ENCODE assay signal across 13 cellular contexts in genomic region chr5:63959177-63959982, GRCh38. TPM values are rescaled to one million over a fixed set of nuclear protein-coding genes. Genes with fewer than 3 reads are reported as not detected.
DNase-seq lines count a peak whose midpoint lies in the region; ATAC-seq, FAIRE-seq and TF ChIP-seq lines count a peak whose summit lies in the region.
"Had no signal": no experiment of that assay in that cellular context is flagged by ENCODE, and none has a peak within 500 bp of the region (broad histone marks: within the 10 kb centered on the region; RNA-seq: fewer than 3 reads in every experiment).

No MANE protein-coding gene starts in this region.

- no peaks in the 10 kb centered on the region for H3K4me1 Mint-ChIP-seq in stimulated activated naive B cell treated with anti-CD40 and anti-IgM and Interleukin-4, amounts not matched to agents 10 μg/mL and 1 μg/mL and 100 μg/mL, for 72 hours
- H3K4me1 Mint-ChIP-seq in CD4-positive, alpha-beta memory T cell: no peaks in the 10 kb centered on the region

- peaks cover 5 to 19% of the 10 kb centered on the region in 2 donors for H3K36me3 Mint-ChIP-seq in stimulated activated naive B cell treated with anti-CD40 and anti-IgM and Interleukin-4, amounts not matched to agents 10 μg/mL and 1 μg/mL and 100 μg/mL, for 72 hours
- no peaks in the 10 kb centered on the region for H3K36me3 Mint-ChIP-seq in CD4-positive, alpha-beta memory T cell

- H3K9me3 ChIP-seq in SK-N-SH: no peaks in the 10 kb centered on the region
- no peaks in the 10 kb centered on the region for H3K9me3 ChIP-seq in iPS-20b (ENCODE audit: insufficient read depth, low read depth, low read length)
- H3K9me3 ChIP-seq in small intestine (ENCODE audit: control insufficient read depth, low read depth): no peaks in the 10 kb centered on the region
- no peaks in the 10 kb centered on the region for H3K9me3 ChIP-seq in CD4-positive, alpha-beta memory T cell (ENCODE audit: control insufficient read depth in 1 of 2, low read length in 2 of 2)
- H3K9me3 ChIP-seq: thyroid gland had no signal

- H3K9ac ChIP-seq in SK-N-SH (no peak overlapping the region), iPS-20b (ENCODE audit: low read depth, low read length) (peak overlapping the region; percentile 75; the same call in 1 of the 2 replicates)

- H3K4me3 ChIP-seq in SK-N-SH (ENCODE audit: low read depth in 2 of 2, low read length in 1 of 2) (peak overlapping the region in 1 of 2 experiments; percentile 39; a peak in 1 of 4 replicates), iPS-20b (ENCODE audit: low read length) (peak overlapping the region; percentile 72), small intestine (ENCODE audit: low read depth in 1 of 2, low read length in 2 of 2) (no peak overlapping the region)
- no peak overlapping the region for H3K4me3 ChIP-seq in CD4-positive, alpha-beta memory T cell (ENCODE audit: low read length in 2 of 2)
- H3K4me3 ChIP-seq: thyroid gland had no signal

- no peak for TF ChIP-seq POLR2A in H54 (IDR thresholded peaks at IDR 0.05; ENCODE audit: low read depth, low read length)

- H3K79me2 ChIP-seq in SK-N-SH (ENCODE audit: insufficient read depth): no peaks in the 10 kb centered on the region

- POLR2A ChIA-PET in SK-N-SH (lab: Yijun Ruan, JAX): no interaction called here
- POLR2A ChIA-PET in CD4-positive, alpha-beta memory T cell (lab: Charles Lee; ENCODE audit: partially characterized antibody): no interaction called here

- WGBS in SK-N-SH (ENCODE audit: low lambda C conversion rate): 8% methylated on average over 36 of the region's 44 CpGs
- 4 to 17% (median 15%) methylated on average over 42 to 44 of the region's 44 CpGs for WGBS in small intestine, 3 donors

- no peak for ATAC-seq in stimulated activated naive B cell treated with anti-CD40 and anti-IgM and Interleukin-4, amounts not matched to agents 10 μg/mL and 1 μg/mL and 100 μg/mL, for 72 hours (replicated peaks)

- no peak for TF ChIP-seq EP300 in SK-N-SH (IDR thresholded peaks at IDR 0.05; ENCODE audit: borderline replicate concordance in 1 of 2, low read depth in 1 of 2, low read length in 1 of 2)

- peaks cover 13 to 18% of the 10 kb centered on the region in 2 donors for H3K9me3 Mint-ChIP-seq in stimulated activated naive B cell treated with anti-CD40 and anti-IgM and Interleukin-4, amounts not matched to agents 10 μg/mL and 1 μg/mL and 100 μg/mL, for 72 hours
- H3K9me3 Mint-ChIP-seq in CD4-positive, alpha-beta memory T cell: peaks cover 0 to 27% (median 8%) of the 10 kb centered on the region in 8 donors

- TF ChIP-seq CTCF in SK-N-SH (IDR thresholded peaks at IDR 0.05): peak; percentile 21

- intact Hi-C loops in CD4-positive, alpha-beta memory T cell (cut with micrococcal nuclease): no loop called here

- no peaks in the 10 kb centered on the region for H4K20me1 ChIP-seq in SK-N-SH (ENCODE audit: insufficient read depth)

- DNase-seq in NCI-H146 treated with DMSO at 0.1 percent for 48 hours (lab: John Stamatoyannopoulos, UW; ENCODE audit: unreplicated experiment) (peak; percentile 1), SK-N-SH (peak; percentile 7), retina (peak; percentile 82), H54 (ENCODE audit: insufficient read length, low spot score) (no peak), small intestine (no peak)
- DNase-seq in stimulated activated naive B cell treated with anti-CD40 and anti-IgM and Interleukin-4, amounts not matched to agents 10 μg/mL and 1 μg/mL and 100 μg/mL, for 72 hours: no peak
- DNase-seq in CD4-positive, alpha-beta memory T cell: no peak
- DNase-seq: NCI-H1105 treated with DMSO at 0.1 percent for 48 hours; stimulated activated CD4-positive, alpha-beta T cell treated with anti-CD3 and anti-CD28 coated beads, Interleukin-2, amount 100 ng/mL, for 24 hours; thyroid gland had no signal

- no peaks in the 10 kb centered on the region for H3K9me2 ChIP-seq in SK-N-SH

- H3K27ac ChIP-seq in SK-N-SH (ENCODE audit: low read depth in 2 of 2, low read length in 1 of 2) (no peak overlapping the region), iPS-20b (ENCODE audit: low read length) (peak overlapping the region; percentile 48), small intestine (ENCODE audit: low read depth in 1 of 2, low read length in 1 of 2) (no peak overlapping the region)
- H3K27ac ChIP-seq in CD4-positive, alpha-beta memory T cell (ENCODE audit: low read depth, low read length): no peak overlapping the region
- H3K27ac ChIP-seq: thyroid gland had no signal

- H3K27me3 Mint-ChIP-seq in stimulated activated naive B cell treated with anti-CD40 and anti-IgM and Interleukin-4, amounts not matched to agents 10 μg/mL and 1 μg/mL and 100 μg/mL, for 72 hours: peaks cover 45 to 51% of the 10 kb centered on the region in 2 donors
- peaks cover 8 to 21% of the 10 kb centered on the region in 2 donors for H3K27me3 Mint-ChIP-seq in CD4-positive, alpha-beta memory T cell

- H3K4me2 ChIP-seq in SK-N-SH: no peak overlapping the region

- H3K36me3 ChIP-seq in SK-N-SH (replicated peaks in 1 of 2; ENCODE audit: control insufficient read depth in 1 of 2, insufficient read depth in 2 of 2, low read length in 1 of 2) (no peaks in the 10 kb centered on the region), iPS-20b (ENCODE audit: insufficient read depth, low read depth, low read length) (no peaks in the 10 kb centered on the region), small intestine (ENCODE audit: control insufficient read depth in 2 of 2, insufficient read depth in 2 of 2, low read length in 2 of 2) (no peaks in the 10 kb centered on the region)
- H3K36me3 ChIP-seq in CD4-positive, alpha-beta memory T cell (ENCODE audit: insufficient read depth, low read length): no peaks in the 10 kb centered on the region
- H3K36me3 ChIP-seq: thyroid gland had no signal

- no peak for TF ChIP-seq RAD21 in SK-N-SH (IDR thresholded peaks at IDR 0.05; ENCODE audit: low read length)

- FAIRE-seq in H54 (lab: Jason Lieb, UNC): no peak
- no peak for FAIRE-seq in small intestine (lab: Jason Lieb, UNC)

- H3F3A ChIP-seq in SK-N-SH (replicated peaks; ENCODE audit: insufficient read depth): no peaks in the 10 kb centered on the region

- H2AFZ ChIP-seq in SK-N-SH (ENCODE audit: low read depth): no peak overlapping the region

- no peak overlapping the region for H3K4me3 Mint-ChIP-seq in stimulated activated naive B cell treated with anti-CD40 and anti-IgM and Interleukin-4, amounts not matched to agents 10 μg/mL and 1 μg/mL and 100 μg/mL, for 72 hours
- no peak overlapping the region for H3K4me3 Mint-ChIP-seq in CD4-positive, alpha-beta memory T cell

- H3K27me3 ChIP-seq in SK-N-SH (ENCODE audit: insufficient read depth): peaks cover 27% of the 10 kb centered on the region; the same call in 1 of the 2 replicates
- H3K27me3 ChIP-seq in iPS-20b (ENCODE audit: insufficient read depth, low read length): peaks cover 37% of the 10 kb centered on the region
- peaks cover 0 to 23% of the 10 kb centered on the region in 2 donors for H3K27me3 ChIP-seq in small intestine (ENCODE audit: control insufficient read depth in 2 of 2, insufficient read depth in 2 of 2, low read length in 2 of 2)
- H3K27me3 ChIP-seq in CD4-positive, alpha-beta memory T cell (ENCODE audit: insufficient read depth, low read length): no peaks in the 10 kb centered on the region
- H3K27me3 ChIP-seq: thyroid gland had no signal

- no peak overlapping the region for H3K27ac Mint-ChIP-seq in stimulated activated naive B cell treated with anti-CD40 and anti-IgM and Interleukin-4, amounts not matched to agents 10 μg/mL and 1 μg/mL and 100 μg/mL, for 72 hours
- no peak overlapping the region for H3K27ac Mint-ChIP-seq in CD4-positive, alpha-beta memory T cell

- no peaks in the 10 kb centered on the region for H3K4me1 ChIP-seq in SK-N-SH (ENCODE audit: control insufficient read depth in 1 of 2, insufficient read depth in 2 of 2, low read depth in 1 of 2, low read length in 1 of 2)
- peaks cover 19% of the 10 kb centered on the region; the same call in 1 of the 2 replicates for H3K4me1 ChIP-seq in iPS-20b (ENCODE audit: insufficient read depth, low read length)
- H3K4me1 ChIP-seq in small intestine (ENCODE audit: control insufficient read depth in 2 of 2, insufficient read depth in 1 of 2, low read depth in 1 of 2, low read length in 1 of 2): no peaks in the 10 kb centered on the region
- H3K4me1 ChIP-seq in CD4-positive, alpha-beta memory T cell (ENCODE audit: insufficient read depth, low read length): no peaks in the 10 kb centered on the region
- H3K4me1 ChIP-seq: thyroid gland had no signal

- CTCF ChIA-PET in SK-N-SH (lab: Yijun Ruan, JAX): no interaction called here
- CTCF ChIA-PET in CD4-positive, alpha-beta memory T cell (lab: Charles Lee; ENCODE audit: partially characterized antibody): no interaction called here

TF ChIP-seq in SK-N-SH, 30 proteins besides CTCF, POLR2A, EP300 and RAD21:
- TF ChIP-seq MAX (IDR thresholded peaks at IDR 0.05; ENCODE audit: low read depth) (no peak), MXI1 (IDR thresholded peaks at IDR 0.05; ENCODE audit: low read depth, low read length) (no peak), MEF2A (IDR thresholded peaks at IDR 0.05; ENCODE audit: borderline replicate concordance, low read depth) (no peak), SMC3 (IDR thresholded peaks at IDR 0.05; ENCODE audit: low read depth, low read length) (no peak), NFIC (IDR thresholded peaks at IDR 0.05; ENCODE audit: borderline replicate concordance) (no peak), FOXM1 (IDR thresholded peaks at IDR 0.05; ENCODE audit: low read depth) (no peak), GABPA (IDR thresholded peaks at IDR 0.05; ENCODE audit: low read depth) (no peak), NRF1 (IDR thresholded peaks at IDR 0.05; ENCODE audit: low read depth, low read length) (no peak), JUND (IDR thresholded peaks at IDR 0.05) (no peak), FOXJ3 (CRISPR knock-in tag; IDR thresholded peaks at IDR 0.05) (no peak), EZH2phosphoT487 (IDR thresholded peaks at IDR 0.05; ENCODE audit: borderline replicate concordance, low read depth) (no peak), TAF1 (IDR thresholded peaks at IDR 0.05; ENCODE audit: borderline replicate concordance, low read depth, low read length) (no peak), RXRA (IDR thresholded peaks at IDR 0.05; ENCODE audit: borderline replicate concordance, low read depth) (no peak), TEAD4 (IDR thresholded peaks at IDR 0.05; ENCODE audit: borderline replicate concordance, insufficient read depth) (no peak)

RNA-seq across cellular contexts. Expression of gene HTR1A, which starts 2.9 kb away (rescaled TPM):
- polyA plus RNA-seq in SK-N-SH (2012; rRNA removed): not detected in 2 replicates
- not detected in 2 replicates for polyA plus RNA-seq in SK-N-SH (2012; cell fraction: cytosol; rRNA removed)
- polyA plus RNA-seq in SK-N-SH (2012; cell fraction: nucleus; rRNA removed): not detected in 2 replicates
- polyA plus RNA-seq in small intestine: not detected
- total RNA-seq in CD4-positive, alpha-beta memory T cell: not detected
- polyA plus RNA-seq in CD4-positive, alpha-beta memory T cell: not detected
- total RNA-seq: dermis microvascular lymphatic vessel endothelial cell, lung microvascular endothelial cell had no signal

Comparison
In these comparisons a context has a peak if more than half of its experiments do, and no peak if none do; other contexts are left out.
1. DNase-seq: peak in NCI-H146 treated with DMSO at 0.1 percent for 48 hours (single experiment), SK-N-SH (single experiment) and retina (single experiment); none in H54 (single experiment), stimulated activated naive B cell treated with anti-CD40 and anti-IgM and Interleukin-4, amounts not matched to agents 10 μg/mL and 1 μg/mL and 100 μg/mL, for 72 hours (single experiment), small intestine (single experiment) and CD4-positive, alpha-beta memory T cell (0 of 5).